ENCODE assay signal across 18 cellular contexts in the genomic region with DNA sequence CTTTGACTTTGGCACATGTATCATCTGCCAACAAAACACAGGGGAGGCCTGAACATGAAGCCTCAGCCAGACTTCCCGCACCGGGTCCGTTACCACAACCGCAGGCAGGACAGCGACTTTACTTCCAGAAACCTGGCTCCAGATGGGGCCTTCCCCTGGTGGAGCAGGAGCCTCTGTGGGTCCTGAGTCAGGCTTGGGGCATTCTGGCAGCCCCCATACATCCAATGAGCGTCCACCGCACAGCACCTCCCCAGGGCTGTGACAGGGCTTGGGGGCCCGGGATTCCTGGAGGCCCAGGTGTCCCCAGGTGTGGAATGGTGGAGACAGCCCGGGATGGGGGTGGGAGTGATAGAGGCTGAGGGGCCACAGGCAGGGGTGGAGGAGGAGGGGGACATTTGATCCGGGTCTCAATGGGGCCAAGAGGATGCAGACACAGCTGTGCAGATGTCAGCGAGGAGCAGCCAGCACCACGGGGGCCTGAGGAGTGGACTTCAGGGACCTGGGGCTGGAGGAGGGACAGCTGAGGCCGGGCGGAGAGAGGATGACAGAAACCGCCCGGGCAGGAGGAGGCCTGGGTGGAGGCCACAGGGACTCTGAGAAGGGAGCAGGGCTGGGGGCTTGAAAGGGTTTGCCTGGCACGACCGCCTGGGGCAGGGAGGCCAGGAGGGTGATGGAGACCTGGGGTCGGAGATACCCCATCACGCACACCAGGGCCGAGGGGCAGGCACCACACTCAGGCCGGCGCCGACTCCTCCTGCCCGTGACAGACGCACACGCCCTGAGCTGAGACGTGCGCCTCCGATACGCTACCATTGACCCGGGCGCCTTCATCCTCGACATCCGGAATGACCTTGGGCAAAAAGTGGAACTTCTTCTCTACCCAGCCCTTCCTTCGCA. TPM values are rescaled to one million over a fixed set of nuclear protein-coding genes. Genes with fewer than 3 reads are reported as not detected.
DNase-seq lines count a peak whose midpoint lies in the region; ATAC-seq and TF ChIP-seq lines count a peak whose summit lies in the region.
"Had no signal": no experiment of that assay in that cellular context is flagged by ENCODE, and none has a peak within 500 bp of the region (broad histone marks: within the 10 kb centered on the region; RNA-seq: fewer than 3 reads in every experiment).

No MANE protein-coding gene starts in this region.

- no peak for ATAC-seq in left cardiac atrium
- no peak for ATAC-seq in mucosa of descending colon
- no peak for ATAC-seq in GM21576 (IDR thresholded peaks at IDR 0.05; ENCODE audit: unreplicated experiment)
- ATAC-seq: CD8-positive, alpha-beta T cell had no signal

- H3K27me3 ChIP-seq in right atrium auricular region, result no peaks in the 10 kb centered on the region
- no peaks in the 10 kb centered on the region for H3K27me3 ChIP-seq in BE2C

- H3K9me3 Mint-ChIP-seq in chondrocyte (ENCODE audit: low read depth), result peaks cover 24% of the 10 kb centered on the region

- H3K4me3 Mint-ChIP-seq in chondrocyte (ENCODE audit: unreplicated experiment), result no peak overlapping the region
- H3K4me3 Mint-ChIP-seq: CD8-positive, alpha-beta T cell; H9 had no signal

- H3K36me3 ChIP-seq in right atrium auricular region, result no peaks in the 10 kb centered on the region
- H3K36me3 ChIP-seq in BE2C, result no peaks in the 10 kb centered on the region
- no peaks in the 10 kb centered on the region for H3K36me3 ChIP-seq in mucosa of descending colon (ENCODE audit: low read depth)
- H3K36me3 ChIP-seq: BLaER1 treated with 17β-estradiol and CSF1 and Interleukin-3, amounts not matched to agents 10 nM and 100 nM had no signal

- no peaks in the 10 kb centered on the region for H3K27me3 Mint-ChIP-seq in chondrocyte (ENCODE audit: low read depth)

- H3K9me3 ChIP-seq in right atrium auricular region (peaks cover 0 to 11% of the 10 kb centered on the region in 2 donors), BE2C (no peaks in the 10 kb centered on the region; the same call in 1 of the 2 replicates), mucosa of descending colon (peaks cover 4% of the 10 kb centered on the region)

- DNase-seq in left cardiac atrium, result peak; percentile 9
- DNase-seq in right atrium auricular region (ENCODE audit: low spot score), result no peak
- DNase-seq in BE2C, result peak; percentile 5
- DNase-seq in chondrocyte (ENCODE audit: low spot score), result peak; percentile 84
- peak in 2 of 3 donors; percentile 9 to 31 for DNase-seq in mucosa of descending colon
- DNase-seq in activated T-cell treated with anti-CD3 and anti-CD28 coated beads for 4 hours, result no peak
- DNase-seq in stimulated activated CD4-positive, alpha-beta T cell treated with anti-CD3 and anti-CD28 coated beads, Interleukin-2, amount 100 ng/mL, for 48 hours, result no peak
- DNase-seq: 8988T, Calu3, DMS79 treated with DMSO at 0.1 percent for 48 hours, GF-D8, GOT3, H9 had no signal

- no peak overlapping the region for H3K27ac ChIP-seq in right atrium auricular region
- H3K27ac ChIP-seq: BLaER1 treated with 17β-estradiol and CSF1 and Interleukin-3, amounts not matched to agents 10 nM and 100 nM had no signal

- peaks cover 10% of the 10 kb centered on the region for H3K4me1 Mint-ChIP-seq in chondrocyte (ENCODE audit: low read depth)
- H3K4me1 Mint-ChIP-seq: H9 had no signal

- H3K4me1 ChIP-seq in right atrium auricular region (no peaks in the 10 kb centered on the region), BE2C (no peaks in the 10 kb centered on the region), mucosa of descending colon (ENCODE audit: low read depth) (no peaks in the 10 kb centered on the region)

- no peak for TF ChIP-seq CTCF in right atrium auricular region (IDR thresholded peaks at IDR 0.05)
- TF ChIP-seq CTCF in BE2C (IDR thresholded peaks at IDR 0.05; ENCODE audit: low read depth, low read length), result no peak
- TF ChIP-seq CTCF in chondrocyte (IDR thresholded peaks at IDR 0.05), result no peak
- TF ChIP-seq CTCF in mucosa of descending colon (IDR thresholded peaks at IDR 0.05), result no peak

- H3K36me3 Mint-ChIP-seq in chondrocyte (ENCODE audit: low read depth), result peaks cover 8% of the 10 kb centered on the region
- H3K36me3 Mint-ChIP-seq: CD8-positive, alpha-beta T cell had no signal

- intact Hi-C loops in left cardiac atrium (cut with DNase I), result no loop called here
- intact Hi-C loops in mucosa of descending colon (cut with DNase I, micrococcal nuclease), result no loop called here

- H3K27ac Mint-ChIP-seq in chondrocyte (ENCODE audit: unreplicated experiment), result no peak overlapping the region
- H3K27ac Mint-ChIP-seq: CD8-positive, alpha-beta T cell; H9 had no signal

- H3K4me3 ChIP-seq in right atrium auricular region (no peak overlapping the region), BE2C (ENCODE audit: low read depth, low read length) (no peak overlapping the region), mucosa of descending colon (no peak overlapping the region)
- H3K4me3 ChIP-seq: BLaER1 treated with 17β-estradiol and CSF1 and Interleukin-3, amounts not matched to agents 10 nM and 100 nM had no signal

RNA-seq across cellular contexts. Expression of a gene that starts 8.6 kb away (rescaled TPM):
- total RNA-seq in left cardiac atrium, result not detected
- total RNA-seq in right atrium auricular region, result not detected
- not detected for polyA plus RNA-seq in BE2C (2012; ENCODE audit: insufficient read depth, insufficient read length, low read depth)
- total RNA-seq in chondrocyte, result not detected in 3 replicates
- total RNA-seq in mucosa of descending colon, result not detected
- total RNA-seq: A673; Calu3; CD8-positive, alpha-beta T cell; H9 had no signal
- polyA plus RNA-seq: AG04450 had no signal

RNA-seq across cellular contexts. Expression of a gene that starts 35.7 kb away (rescaled TPM):
- total RNA-seq in left cardiac atrium (under 1 TPM; 0.29 to 0.41 TPM), right atrium auricular region (under 1 TPM in 1 of 2 donors, not detected in 1; 0.71 TPM), chondrocyte (0.38 to 0.77 TPM (median 0.50 TPM) in 3 replicates), mucosa of descending colon (under 1 TPM in 1 of 3 donors, not detected in 2; 0.16 TPM)
- not detected for polyA plus RNA-seq in BE2C (2012; ENCODE audit: insufficient read depth, insufficient read length, low read depth)
- total RNA-seq: Calu3, H9 had no signal

RNA-seq across cellular contexts. Expression of a gene that starts 37.0 kb away (rescaled TPM):
- total RNA-seq in left cardiac atrium (not detected), right atrium auricular region (not detected), chondrocyte (0.17 to 0.23 TPM in 2 of 3 replicates, not detected in the other), mucosa of descending colon (under 1 TPM in 2 of 3 donors, not detected in 1; 0.09 to 0.43 TPM)
- polyA plus RNA-seq in BE2C (2012; ENCODE audit: insufficient read depth, insufficient read length, low read depth), result not detected
- total RNA-seq: A673; Calu3; CD8-positive, alpha-beta T cell had no signal
- polyA plus RNA-seq: AG04450 had no signal

RNA-seq across cellular contexts. Expression of a gene that starts 40.3 kb away (rescaled TPM):
- total RNA-seq in left cardiac atrium (1 to 10 TPM in 1 of 2 donors, under 1 TPM in 1; 0.71 to 1.2 TPM), right atrium auricular region (1 to 10 TPM in 1 of 2 donors, under 1 TPM in 1; 0.43 to 1.1 TPM), chondrocyte (0.51 to 1.1 TPM (median 1.1 TPM) in 3 replicates), mucosa of descending colon (1 to 10 TPM in 1 of 3 donors, under 1 TPM in 2; 0.29 to 1.0 (median 0.49) TPM)
- not detected for polyA plus RNA-seq in BE2C (2012; ENCODE audit: insufficient read depth, insufficient read length, low read depth)
- total RNA-seq: A673; Calu3; CD8-positive, alpha-beta T cell; H9 had no signal

Comparison
In these comparisons a context has a peak if more than half of its experiments do, and no peak if none do; other contexts are left out.
1. DNase-seq: peak in left cardiac atrium (single experiment), BE2C (single experiment), chondrocyte (single experiment) and mucosa of descending colon (2 of 3); none in right atrium auricular region (single experiment), activated T-cell treated with anti-CD3 and anti-CD28 coated beads for 4 hours (single experiment) and stimulated activated CD4-positive, alpha-beta T cell treated with anti-CD3 and anti-CD28 coated beads, Interleukin-2, amount 100 ng/mL, for 48 hours (0 of 2).